Comparison of ENCODE assay signal across 20 cellular contexts in genomic region chr21:44549525-44550211, GRCh38. TPM values are rescaled to one million over a fixed set of nuclear protein-coding genes. Genes with fewer than 3 reads are reported as not detected.
DNase-seq lines count a peak whose midpoint lies in the region; ATAC-seq, FAIRE-seq and TF ChIP-seq lines count a peak whose summit lies in the region.
"Had no signal": no experiment of that assay in that cellular context is flagged by ENCODE, and none has a peak within 500 bp of the region (broad histone marks: within the 10 kb centered on the region; RNA-seq: fewer than 3 reads in every experiment).

No MANE protein-coding gene starts in this region.

- TF ChIP-seq CTCF in WERI-Rb-1 (IDR thresholded peaks at IDR 0.05; ENCODE audit: low read depth, low read length) (no peak), nephron progenitor cell (IDR thresholded peaks at IDR 0.05) (no peak)

- peaks cover 0 to 2% (median 0%) of the 10 kb centered on the region in 11 experiments; a peak in 1 of 22 replicates for H3K27me3 ChIP-seq in BLaER1 treated with 17β-estradiol and CSF1 and Interleukin-3, amounts not matched to agents 10 nM and 100 nM
- no peaks in the 10 kb centered on the region for H3K27me3 ChIP-seq in WERI-Rb-1 (ENCODE audit: insufficient read depth, low read depth, severe bottlenecking)
- H3K27me3 ChIP-seq in iPS-15b (ENCODE audit: control insufficient read depth, insufficient read depth, low read length), result no peaks in the 10 kb centered on the region

- H3K27ac ChIP-seq in BLaER1 treated with 17β-estradiol and CSF1 and Interleukin-3, amounts not matched to agents 10 nM and 100 nM, result no peak overlapping the region
- peak overlapping the region; percentile 32; the same call in 1 of the 2 replicates for H3K27ac ChIP-seq in WERI-Rb-1
- H3K27ac ChIP-seq: GM23248, sigmoid colon, SK-N-MC had no signal

- peaks cover 44% of the 10 kb centered on the region for H3K4me1 Mint-ChIP-seq in nephron progenitor cell

- H3K36me3 Mint-ChIP-seq in nephron progenitor cell (ENCODE audit: low read depth), result peaks cover 18% of the 10 kb centered on the region

- H3K27me3 Mint-ChIP-seq in nephron progenitor cell (ENCODE audit: low read depth, poor library complexity), result peaks cover 7% of the 10 kb centered on the region

- no peak for TF ChIP-seq POLR2A in GM12892 (IDR thresholded peaks at IDR 0.05; ENCODE audit: low read depth, low read length)

- POLR2A ChIA-PET in HEK293T (lab: Yijun Ruan, JAX), result no interaction called here

- no peak overlapping the region for H3K9ac ChIP-seq in BLaER1 treated with 17β-estradiol and CSF1 and Interleukin-3, amounts not matched to agents 10 nM and 100 nM
- peak overlapping the region; percentile 37 for H3K9ac ChIP-seq in iPS-15b (ENCODE audit: low read depth, low read length)
- H3K9ac ChIP-seq: GM23248 had no signal

- no peaks in the 10 kb centered on the region; a peak in 1 of 22 replicates for H3K36me3 ChIP-seq in BLaER1 treated with 17β-estradiol and CSF1 and Interleukin-3, amounts not matched to agents 10 nM and 100 nM
- H3K36me3 ChIP-seq in WERI-Rb-1 (no peaks in the 10 kb centered on the region), iPS-15b (ENCODE audit: control insufficient read depth, insufficient read depth, low read length) (peaks cover 2% of the 10 kb centered on the region)
- H3K36me3 ChIP-seq: sigmoid colon had no signal

- peak; percentile 12 for DNase-seq in WERI-Rb-1
- DNase-seq in nephron progenitor cell, result no peak
- DNase-seq in GM12892 (ENCODE audit: insufficient read length), result no peak
- DNase-seq in HUDEP-2 (lab: John Stamatoyannopoulos, UW; ENCODE audit: unreplicated experiment in 76 of 76), result no peak
- DNase-seq in HEK293T (ENCODE audit: extremely low spot score), result no peak
- DNase-seq: activated naive CD4-positive, alpha-beta T cell treated with anti-CD3 and anti-CD28 coated beads for 36 hours; GM23248; kidney glomerular epithelial cell; naive B cell; NCI-H146; NCI-H510A; OCI-M1; sigmoid colon; stimulated activated naive CD4-positive, alpha-beta T cell had no signal

- ATAC-seq in HG02759 (IDR thresholded peaks at IDR 0.05; ENCODE audit: unreplicated experiment), result no peak

- H3K4me2 ChIP-seq in BLaER1 treated with 17β-estradiol and CSF1 and Interleukin-3, amounts not matched to agents 10 nM and 100 nM, result peak overlapping the region in 9 of 11 experiments; percentile 9 to 50 (median 35); a peak in 17 of 22 replicates

- H3K27ac Mint-ChIP-seq in nephron progenitor cell, result peak overlapping the region; percentile 75
- H3K27ac Mint-ChIP-seq: activated naive CD4-positive, alpha-beta T cell treated with anti-CD3 and anti-CD28 coated beads for 36 hours had no signal

- peaks cover 27% of the 10 kb centered on the region for H3K9me3 Mint-ChIP-seq in nephron progenitor cell

- no peaks in the 10 kb centered on the region for H4K20me1 ChIP-seq in BLaER1 treated with 17β-estradiol and CSF1 and Interleukin-3, amounts not matched to agents 10 nM and 100 nM

- FAIRE-seq in GM12892 (lab: Jason Lieb, UNC), result no peak
- FAIRE-seq: D721Med had no signal

- H3K4me3 Mint-ChIP-seq in nephron progenitor cell, result no peak overlapping the region
- H3K4me3 Mint-ChIP-seq: activated naive CD4-positive, alpha-beta T cell treated with anti-CD3 and anti-CD28 coated beads for 36 hours; naive B cell had no signal

- CTCF ChIA-PET in HEK293T (lab: Yijun Ruan, JAX), result no interaction called here

- peaks cover 7 to 47% (median 38%) of the 10 kb centered on the region in 10 experiments; a peak in 18 of 20 replicates for H3K4me1 ChIP-seq in BLaER1 treated with 17β-estradiol and CSF1 and Interleukin-3, amounts not matched to agents 10 nM and 100 nM
- H3K4me1 ChIP-seq in iPS-15b (ENCODE audit: control insufficient read depth, insufficient read depth, low read length), result peaks cover 20% of the 10 kb centered on the region

- no peak overlapping the region for H3K4me3 ChIP-seq in BLaER1 treated with 17β-estradiol and CSF1 and Interleukin-3, amounts not matched to agents 10 nM and 100 nM
- no peak overlapping the region for H3K4me3 ChIP-seq in WERI-Rb-1 (ENCODE audit: low read depth, low read length)
- no peak overlapping the region for H3K4me3 ChIP-seq in iPS-15b (ENCODE audit: low read depth, low read length)
- H3K4me3 ChIP-seq: GM23248, sigmoid colon, SK-N-MC had no signal

- peaks cover 14 to 25% (median 19%) of the 10 kb centered on the region in 11 experiments for H3K9me3 ChIP-seq in BLaER1 treated with 17β-estradiol and CSF1 and Interleukin-3, amounts not matched to agents 10 nM and 100 nM (replicated peaks in 1 of 11)
- H3K9me3 ChIP-seq in WERI-Rb-1 (ENCODE audit: severe bottlenecking) (peaks cover 26% of the 10 kb centered on the region), iPS-15b (ENCODE audit: control insufficient read depth, insufficient read depth, low read length) (no peaks in the 10 kb centered on the region)

TF ChIP-seq in HEK293T, 16 proteins besides CTCF, POLR2A, EP300 and RAD21:
- TF ChIP-seq SUZ12 (IDR thresholded peaks at IDR 0.05), result no peak
- TF ChIP-seq ARNT (IDR thresholded peaks at IDR 0.05), result no peak
- no peak for TF ChIP-seq FOXK2 (IDR thresholded peaks at IDR 0.05)
- TF ChIP-seq LEF1 (IDR thresholded peaks at IDR 0.05; ENCODE audit: borderline replicate concordance), result no peak
- no peak for TF ChIP-seq BHLHE40 (IDR thresholded peaks at IDR 0.05; ENCODE audit: borderline replicate concordance)
- no peak for TF ChIP-seq HDGF (IDR thresholded peaks at IDR 0.05; ENCODE audit: borderline replicate concordance)
- TF ChIP-seq FOXM1 (IDR thresholded peaks at IDR 0.05; ENCODE audit: borderline replicate concordance), result no peak
- TF ChIP-seq FOXA1 (IDR thresholded peaks at IDR 0.05), result no peak
- TF ChIP-seq CTBP1 (IDR thresholded peaks at IDR 0.05; ENCODE audit: borderline replicate concordance), result no peak
- TF ChIP-seq TARDBP (IDR thresholded peaks at IDR 0.05), result no peak
- no peak for TF ChIP-seq SP1 (IDR thresholded peaks at IDR 0.05)
- TF ChIP-seq PKNOX1 (IDR thresholded peaks at IDR 0.05), result no peak
- no peak for TF ChIP-seq ZNF384 (IDR thresholded peaks at IDR 0.05)
- no peak for TF ChIP-seq ELF4 (IDR thresholded peaks at IDR 0.05)
- TF ChIP-seq NFRKB (IDR thresholded peaks at IDR 0.05), result no peak
- TF ChIP-seq L3MBTL2 (conservative IDR thresholded peaks at IDR 0.05), result no peak
TF ChIP-seq in HEK293T: peak in this region for 0.

RNA-seq across cellular contexts. Expression of gene KRTAP10-2, which starts 1.6 kb away (rescaled TPM):
- not detected for polyA plus RNA-seq in GM12892 (2012; ENCODE audit: missing spikeins)
- polyA plus RNA-seq: AG04450, GM23248, sigmoid colon had no signal

RNA-seq across cellular contexts. Expression of gene KRTAP10-3, which starts 8.9 kb away (rescaled TPM):
- polyA plus RNA-seq in GM12892 (2012; ENCODE audit: missing spikeins), result not detected
- polyA plus RNA-seq: AG04450, GM23248, sigmoid colon had no signal

RNA-seq across cellular contexts. Expression of gene KRTAP10-1, which starts 9.7 kb away (rescaled TPM):
- polyA plus RNA-seq in GM12892 (2012; ENCODE audit: missing spikeins), result not detected
- polyA plus RNA-seq: AG04450, GM23248, sigmoid colon had no signal

RNA-seq across cellular contexts. Expression of gene KRTAP10-4, which starts 23.9 kb away (rescaled TPM):
- polyA plus RNA-seq in GM12892 (2012; ENCODE audit: missing spikeins), result not detected
- polyA plus RNA-seq: AG04450, GM23248, sigmoid colon had no signal

RNA-seq across cellular contexts. Expression of gene KRTAP10-5, which starts 30.7 kb away (rescaled TPM):
- polyA plus RNA-seq in GM12892 (2012; ENCODE audit: missing spikeins), result not detected
- polyA plus RNA-seq: AG04450, GM23248, sigmoid colon had no signal
